In genomic region chr14:49894214-49895107, GRCh38 we compare ENCODE assay signal across 8 cellular contexts. TPM values are rescaled to one million over a fixed set of nuclear protein-coding genes. Genes with fewer than 3 reads are reported as not detected.
DNase-seq lines count a peak whose midpoint lies in the region; ATAC-seq and TF ChIP-seq lines count a peak whose summit lies in the region.
"Not testable (repeated sequence)": the region's sequence is repeated elsewhere in the genome, so short reads cannot be mapped to it uniquely, and the experiment has no call there.

No MANE protein-coding gene starts in this region.

- ATAC-seq in T-cell (replicated peaks in 1 of 4); left lung: not testable (repeated sequence)

- H3K9me3 Mint-ChIP-seq in T-cell; osteocyte (ENCODE audit: unreplicated experiment): not testable (repeated sequence)

- not testable (repeated sequence) for H3K9me3 ChIP-seq in HUES6 (ENCODE audit: control insufficient read depth, insufficient read depth, low read depth, low read length); adrenal gland (replicated peaks in 1 of 3); left lung; thyroid gland

- CTCF ChIA-PET in T-cell (lab: Charles Lee) = interaction anchor here in 1 of 2 donors (2.4 kb wide), 1 partner anchor 32 kb away, joined by 23 read pairs; no protein-coding TSS in a partner anchor

- not testable (repeated sequence) for H3K27me3 ChIP-seq in HUES6 (ENCODE audit: control insufficient read depth, insufficient read depth, low read length); adrenal gland; left lung; thyroid gland

- 5 to 7% (median 7%) methylated on average over 8 of the region's 8 CpGs for WGBS in adrenal gland, 4 donors
- 11 to 16% methylated on average over 8 of the region's 8 CpGs for WGBS in thyroid gland, 2 donors

- H3K36me3 Mint-ChIP-seq in T-cell = peaks cover 36% of the 10 kb centered on the region
- peaks cover 36% of the 10 kb centered on the region for H3K36me3 Mint-ChIP-seq in osteocyte (ENCODE audit: unreplicated experiment)

- POLR2A ChIA-PET in T-cell (lab: Charles Lee) = not testable (repeated sequence)

- H3K4me3 Mint-ChIP-seq in T-cell (peak overlapping the region; percentile 93 to 98 (median 97)), osteocyte (ENCODE audit: unreplicated experiment) (peak overlapping the region; percentile 89)

- H3K4me1 Mint-ChIP-seq in T-cell = peaks cover 46 to 66% (median 49%) of the 10 kb centered on the region in 3 donors
- H3K4me1 Mint-ChIP-seq in osteocyte (ENCODE audit: unreplicated experiment) = peaks cover 55% of the 10 kb centered on the region

- not testable (repeated sequence) for TF ChIP-seq CTCF in adrenal gland (IDR thresholded peaks at IDR 0.05); left lung (IDR thresholded peaks at IDR 0.05); osteocyte (IDR thresholded peaks at IDR 0.05); thyroid gland (IDR thresholded peaks at IDR 0.05)

- H3K36me3 ChIP-seq in HUES6 (ENCODE audit: control insufficient read depth, insufficient read depth, low read length) = peaks cover 21% of the 10 kb centered on the region
- H3K36me3 ChIP-seq in adrenal gland (replicated peaks in 1 of 2) = not testable (repeated sequence)
- H3K36me3 ChIP-seq in left lung = peaks cover 0 to 29% of the 10 kb centered on the region in 2 donors
- peaks cover 0 to 11% of the 10 kb centered on the region in 2 donors for H3K36me3 ChIP-seq in thyroid gland

- H3K9ac ChIP-seq in HUES6 (ENCODE audit: low read length) = peak overlapping the region; percentile 99

- not testable (repeated sequence) for H3K27ac ChIP-seq in HUES6 (ENCODE audit: low read depth, low read length)
- peak overlapping the region; percentile 95 to 100 (median 99) for H3K27ac ChIP-seq in adrenal gland
- H3K27ac ChIP-seq in epithelial cell of prostate = peak overlapping the region; percentile 98
- H3K27ac ChIP-seq in left lung = peak overlapping the region; percentile 100
- H3K27ac ChIP-seq in thyroid gland = peak overlapping the region; percentile 98 to 100 (median 99)

- H3K4me3 ChIP-seq in HUES6 (ENCODE audit: low read depth, low read length) = peak overlapping the region; percentile 99
- H3K4me3 ChIP-seq in adrenal gland = peak overlapping the region; percentile 75 to 95 (median 86)
- H3K4me3 ChIP-seq in left lung = peak overlapping the region; percentile 94 to 96
- H3K4me3 ChIP-seq in thyroid gland (replicated peaks in 1 of 3) = peak overlapping the region; percentile 66 to 98 (median 89)

- DNase-seq in CD1c-positive myeloid dendritic cell (ENCODE audit: extremely low spot score) = peak; percentile 26
- not testable (repeated sequence) for DNase-seq in T-cell; adrenal gland; epithelial cell of prostate (ENCODE audit: low read depth, low spot score); left lung; osteocyte (ENCODE audit: extremely low spot score, unreplicated experiment); thyroid gland

- intact Hi-C loops in adrenal gland (cut with DNase I) = loop anchor here (10.0 kb wide), 1 partner anchor 110 kb away; no protein-coding TSS in a partner anchor
- intact Hi-C loops in left lung (cut with DNase I) = loop anchor here in 1 of 2 donors (5.0 kb wide), 1 partner anchor 108 kb away; no protein-coding TSS in a partner anchor
- intact Hi-C loops in thyroid gland (cut with DNase I) = loop anchor here (5.0 kb wide), 1 partner anchor 108 kb away; no protein-coding TSS in a partner anchor

- H3K27ac Mint-ChIP-seq in T-cell (peak overlapping the region; percentile 99), osteocyte (ENCODE audit: unreplicated experiment) (peak overlapping the region; percentile 98)

- not testable (repeated sequence) for TF ChIP-seq POLR2A in adrenal gland (IDR thresholded peaks at IDR 0.05); thyroid gland (IDR thresholded peaks at IDR 0.05)

- H3K4me1 ChIP-seq in HUES6 (ENCODE audit: control insufficient read depth, insufficient read depth, low read length) = not testable (repeated sequence)
- peaks cover 33 to 51% of the 10 kb centered on the region in 2 donors for H3K4me1 ChIP-seq in adrenal gland (replicated peaks in 1 of 2)
- peaks cover 24 to 56% of the 10 kb centered on the region in 2 donors for H3K4me1 ChIP-seq in left lung
- peaks cover 31 to 35% of the 10 kb centered on the region in 2 donors for H3K4me1 ChIP-seq in thyroid gland

- not testable (repeated sequence) for H3K27me3 Mint-ChIP-seq in T-cell; osteocyte (ENCODE audit: unreplicated experiment)

RNA-seq across cellular contexts. Expression of gene ARF6, which starts 1.6 kb away (rescaled TPM):
- 100 to 1,000 TPM in 1 of 5 donors, 10 to 100 TPM in 4; 72.0 to 111 (median 93.6) TPM for total RNA-seq in T-cell
- total RNA-seq in adrenal gland = 10 to 100 TPM; 27.7 to 65.8 (median 50.9) TPM
- 10 to 100 TPM; 13.6 to 49.2 (median 17.9) TPM for polyA plus RNA-seq in adrenal gland
- 10 to 100 TPM; 73.6 to 89.0 TPM for total RNA-seq in left lung
- total RNA-seq in osteocyte = 53.4 and 55.2 TPM in 2 replicates
- total RNA-seq in thyroid gland = 10 to 100 TPM; 35.6 to 59.4 (median 48.5) TPM

RNA-seq across cellular contexts. Expression of gene NEMF, which starts 41.9 kb away (rescaled TPM):
- total RNA-seq in T-cell = 100 to 1,000 TPM in 1 of 5 donors, 10 to 100 TPM in 4; 73.0 to 106 (median 88.8) TPM
- total RNA-seq in adrenal gland = 10 to 100 TPM; 14.8 to 69.0 (median 54.4) TPM
- polyA plus RNA-seq in adrenal gland = 10 to 100 TPM; 28.1 to 88.3 (median 60.7) TPM
- total RNA-seq in left lung = 10 to 100 TPM; 48.1 to 62.1 TPM
- total RNA-seq in osteocyte = 61.4 and 71.3 TPM in 2 replicates
- 100 to 1,000 TPM in 3 of 4 donors, 10 to 100 TPM in 1; 93.9 to 170 (median 118) TPM for total RNA-seq in thyroid gland
